Comparison of ENCODE assay signal across 18 cellular contexts in the genomic region with DNA sequence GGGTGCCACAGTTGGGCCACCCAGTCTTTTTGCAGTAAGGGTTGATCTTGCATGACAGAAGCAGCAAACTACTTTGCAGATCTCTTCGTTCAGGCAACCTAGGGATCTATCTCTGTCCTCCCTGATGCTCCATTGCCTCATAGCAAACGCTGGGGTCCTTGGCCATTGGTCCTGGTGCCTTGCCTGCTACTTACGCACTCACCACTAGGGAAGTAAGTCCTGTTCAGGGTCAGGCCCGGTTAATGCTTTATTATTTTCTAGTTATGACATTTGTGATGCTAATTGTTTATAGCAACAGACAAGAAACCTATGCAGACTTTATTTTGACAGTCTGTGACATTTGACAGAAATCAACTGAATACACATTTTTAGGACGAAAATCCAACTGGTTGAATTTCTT.
"Had no signal": no experiment of that assay in that cellular context is flagged by ENCODE, and none has a peak within 500 bp of the region (broad histone marks: within the 10 kb centered on the region; RNA-seq: fewer than 3 reads in every experiment).

No MANE protein-coding gene starts in this region.

- H3K4me3 Mint-ChIP-seq: activated naive CD8-positive, alpha-beta T cell treated with anti-CD3 and anti-CD28 coated beads for 36 hours; brain had no signal

- H3K36me3 Mint-ChIP-seq: activated naive CD8-positive, alpha-beta T cell treated with anti-CD3 and anti-CD28 coated beads for 36 hours; brain had no signal

- ATAC-seq: activated CD4-positive, CD25-positive, alpha-beta regulatory T cell treated with anti-CD3 and anti-CD28 coated beads, Interleukin-2, amount 50 U/mL, for 24 hours; right cardiac atrium had no signal

- H3K27me3 Mint-ChIP-seq: activated naive CD8-positive, alpha-beta T cell treated with anti-CD3 and anti-CD28 coated beads for 36 hours; brain had no signal

- DNase-seq: activated CD4-positive, alpha-beta T cell treated with anti-CD3 and anti-CD28 coated beads, Interleukin-2, amount 50 U/mL, for 1 hour; activated CD8-positive, alpha-beta memory T cell treated with anti-CD3 and anti-CD28 coated beads for 24 hours; activated naive CD8-positive, alpha-beta T cell treated with anti-CD3 and anti-CD28 coated beads for 36 hours; central memory CD4-positive, alpha-beta T cell; colonic mucosa; esophagus squamous epithelium; hippocampal formation; right cardiac atrium; small intestine; stimulated activated CD4-positive, alpha-beta T cell treated with anti-CD3 and anti-CD28 coated beads, Interleukin-4, amount 100 ng/mL, for 4 hours; stimulated activated CD8-positive, alpha-beta memory T cell treated with anti-CD3 and anti-CD28 coated beads, Interleukin-4, amount 100 ng/mL, for 48 hours; stimulated activated naive CD4-positive, alpha-beta T cell treated with Interleukin-2 at 50 U/mL for 16 hours; substantia nigra had no signal

- H3K27ac Mint-ChIP-seq: activated naive CD8-positive, alpha-beta T cell treated with anti-CD3 and anti-CD28 coated beads for 36 hours; brain had no signal

- H3K36me3 ChIP-seq: colonic mucosa, esophagus squamous epithelium, prostate gland, tibial nerve, vagina had no signal

- H3K9me3 ChIP-seq: colonic mucosa, esophagus squamous epithelium, prostate gland, tibial nerve, vagina had no signal

- H3K4me1 Mint-ChIP-seq: activated naive CD8-positive, alpha-beta T cell treated with anti-CD3 and anti-CD28 coated beads for 36 hours had no signal

- H3K9me3 Mint-ChIP-seq: activated naive CD8-positive, alpha-beta T cell treated with anti-CD3 and anti-CD28 coated beads for 36 hours; brain had no signal

- H3K27me3 ChIP-seq: colonic mucosa, tibial nerve, vagina had no signal

- H3K4me1 ChIP-seq: colonic mucosa, esophagus squamous epithelium, prostate gland, tibial nerve, vagina had no signal

- H3K4me3 ChIP-seq: colonic mucosa, esophagus squamous epithelium, prostate gland, tibial nerve, vagina had no signal
